Comparison of ENCODE assay signal across 21 cellular contexts in genomic region chr4:134216436-134216835, GRCh38. TPM values are rescaled to one million over a fixed set of nuclear protein-coding genes. Genes with fewer than 3 reads are reported as not detected.
DNase-seq lines count a peak whose midpoint lies in the region; ATAC-seq and TF ChIP-seq lines count a peak whose summit lies in the region.
"Had no signal": no experiment of that assay in that cellular context is flagged by ENCODE, and none has a peak within 500 bp of the region (broad histone marks: within the 10 kb centered on the region; RNA-seq: fewer than 3 reads in every experiment).

No MANE protein-coding gene starts in this region.

- H3K9me3 ChIP-seq in right cardiac atrium (ENCODE audit: control insufficient read depth, low read length) = no peaks in the 10 kb centered on the region
- H3K9me3 ChIP-seq in RWPE2 (ENCODE audit: severe bottlenecking) = no peaks in the 10 kb centered on the region
- H3K9me3 ChIP-seq: thyroid gland had no signal

- ATAC-seq in right cardiac atrium = peak; percentile 64 to 67
- ATAC-seq in Right ventricle myocardium inferior = no peak
- peak; percentile 73 for ATAC-seq in RWPE2 (ENCODE audit: low read depth)
- no peak for ATAC-seq in GM18511 (IDR thresholded peaks at IDR 0.05; ENCODE audit: unreplicated experiment)
- ATAC-seq: GM12878; naive thymus-derived CD8-positive, alpha-beta T cell; stimulated activated effector memory CD8-positive, alpha-beta T cell treated with anti-CD3 and anti-CD28 coated beads, Interleukin-12 subunit alpha, Interleukin-12 subunit beta, amount 100 ng/mL, for 72 hours had no signal

- H3K27me3 ChIP-seq in right cardiac atrium (ENCODE audit: control insufficient read depth, insufficient read depth) (no peaks in the 10 kb centered on the region), RWPE2 (ENCODE audit: insufficient read depth, poor library complexity, severe bottlenecking) (no peaks in the 10 kb centered on the region)
- H3K27me3 ChIP-seq: thyroid gland had no signal

- H3K27ac ChIP-seq in right cardiac atrium (ENCODE audit: low read length) (no peak overlapping the region), RWPE2 (ENCODE audit: poor library complexity, severe bottlenecking) (peak overlapping the region; percentile 19)
- H3K27ac ChIP-seq: thyroid gland had no signal

- TF ChIP-seq CTCF in RWPE2 (IDR thresholded peaks at IDR 0.05; ENCODE audit: poor library complexity, severe bottlenecking) = no peak

- no peaks in the 10 kb centered on the region for H3K36me3 ChIP-seq in RWPE2 (ENCODE audit: low read depth)
- H3K36me3 ChIP-seq: thyroid gland had no signal

- DNase-seq in right cardiac atrium (no peak), Right ventricle myocardium inferior (ENCODE audit: missing footprints) (no peak), RWPE2 (ENCODE audit: low spot score) (no peak), iris pigment epithelial cell (ENCODE audit: low read depth) (peak; percentile 32), islet precursor cell (no peak), GM19240 (ENCODE audit: insufficient read length, low spot score) (no peak)
- no peak for DNase-seq in effector CD4-positive, alpha-beta T cell
- DNase-seq: 8988T; activated CD4-positive, CD25-positive, alpha-beta regulatory T cell; CD8-positive, alpha-beta memory T cell; central memory CD4-positive, alpha-beta T cell; naive thymus-derived CD8-positive, alpha-beta T cell; NCI-H1930; NCI-H510A; SHP77 treated with DMSO at 0.1 percent for 48 hours; T-helper 2 cell; thyroid gland had no signal

- H3K4me1 ChIP-seq in right cardiac atrium (ENCODE audit: control insufficient read depth, insufficient read depth, low read length) (no peaks in the 10 kb centered on the region), RWPE2 (ENCODE audit: insufficient read depth, poor library complexity, severe bottlenecking) (no peaks in the 10 kb centered on the region)
- H3K4me1 ChIP-seq: thyroid gland had no signal

- H3K4me3 ChIP-seq in right cardiac atrium (ENCODE audit: low read length) (no peak overlapping the region), RWPE2 (ENCODE audit: severe bottlenecking) (no peak overlapping the region)
- H3K4me3 ChIP-seq: GM12878, lung, thyroid gland had no signal

- intact Hi-C loops in right cardiac atrium (cut with DNase I) (no loop called here), Right ventricle myocardium inferior (cut with DNase I) (no loop called here)

- 54% methylated on average over 1 of the region's 1 CpG for WGBS in right cardiac atrium

RNA-seq across cellular contexts. Expression of gene PABPC4L, which starts 14.8 kb away (rescaled TPM):
- total RNA-seq in right cardiac atrium (1 to 10 TPM; 2.5 to 4.0 (median 3.0) TPM), Right ventricle myocardium inferior (0.60 TPM)
- 0.97 TPM for polyA plus RNA-seq in right cardiac atrium
- total RNA-seq: CD8-positive, alpha-beta memory T cell; GM12878; naive thymus-derived CD8-positive, alpha-beta T cell had no signal
- polyA plus RNA-seq: CD8-positive, alpha-beta memory T cell; GM12878; naive thymus-derived CD8-positive, alpha-beta T cell had no signal

Comparison
In these comparisons a context has a peak if more than half of its experiments do, and no peak if none do; other contexts are left out.
1. ATAC-seq: peak in right cardiac atrium (2 of 2) and RWPE2 (single experiment); none in Right ventricle myocardium inferior (single experiment) and GM18511 (single experiment).